In the genomic region with DNA sequence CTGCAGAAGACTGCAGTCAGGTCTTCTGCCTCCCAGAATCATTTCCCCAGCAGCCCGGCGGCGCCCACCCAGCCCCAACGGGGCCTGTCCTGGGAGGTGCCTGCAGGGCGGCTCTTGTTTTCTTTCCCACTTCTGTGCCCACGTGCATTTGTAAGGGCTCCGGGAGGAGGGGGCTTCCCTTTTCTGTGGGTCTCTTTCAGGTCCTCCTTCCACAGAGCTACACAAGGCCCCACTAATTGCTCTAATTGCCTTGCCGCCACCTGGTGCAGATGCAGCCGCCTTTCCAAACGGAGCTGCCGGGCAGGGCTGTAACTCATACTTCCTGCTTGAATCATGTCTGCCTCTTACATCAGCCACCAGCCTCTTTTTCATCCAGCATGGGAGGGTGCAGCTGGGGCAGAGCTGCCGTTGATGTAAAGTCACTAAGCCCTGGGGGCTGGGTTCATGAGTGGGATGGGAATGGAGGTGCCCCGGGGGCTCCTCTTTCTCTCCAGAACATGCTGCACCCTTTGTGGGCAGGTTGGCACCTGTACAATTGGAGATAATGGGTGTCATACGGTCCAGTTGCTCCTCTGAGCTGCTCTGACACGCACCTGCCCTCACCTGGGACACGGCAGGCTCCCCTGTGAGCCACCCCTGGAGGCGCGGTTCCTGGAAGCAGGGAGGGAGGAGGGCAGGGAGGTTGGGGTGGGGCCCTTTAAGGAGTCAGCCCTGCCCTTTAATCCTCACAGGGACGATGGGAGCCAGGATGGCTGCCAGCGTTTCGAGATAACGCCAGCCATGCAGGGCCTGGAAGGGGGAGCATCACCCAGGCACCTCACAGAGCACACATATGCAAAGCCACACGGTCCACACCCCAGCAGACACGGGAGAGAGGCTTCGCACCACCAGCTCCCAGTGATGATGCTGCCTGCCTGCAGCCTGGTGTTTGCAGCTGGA, we compare ENCODE assay signal across 8 cellular contexts. TPM values are rescaled to one million over a fixed set of nuclear protein-coding genes. Genes with fewer than 3 reads are reported as not detected.
DNase-seq lines count a peak whose midpoint lies in the region; ATAC-seq and TF ChIP-seq lines count a peak whose summit lies in the region.

No MANE protein-coding gene starts in this region.

- DNase-seq in AG08396 (ENCODE audit: low spot score): peak; percentile 88
- peak; percentile 63 for DNase-seq in H7
- DNase-seq in NCI-H748 (lab: John Stamatoyannopoulos, UW; ENCODE audit: unreplicated experiment): peak; percentile 93
- peak; percentile 67 for DNase-seq in activated CD8-positive, alpha-beta T cell treated with anti-CD3 and anti-CD28 coated beads, Interleukin-2, amount 10 ng/mL, durations not matched to agents 7 days and 5 days
- peak; percentile 92 for DNase-seq in epithelial cell of prostate (ENCODE audit: low read depth, low spot score)
- DNase-seq in natural killer cell treated with Interleukin-12 subunit alpha and Interleukin-12 subunit beta and Interleukin-15 and Interleukin-18, amount 100 ng/mL, for 72 hours (ENCODE audit: low spot score): no peak
- peak; percentile 62 for DNase-seq in transverse colon

- peak overlapping the region; percentile 98 for H3K27ac Mint-ChIP-seq in activated CD8-positive, alpha-beta T cell treated with anti-CD3 and anti-CD28 coated beads, Interleukin-2, amount 10 ng/mL, durations not matched to agents 7 days and 5 days
- peak overlapping the region; percentile 73 to 87 for H3K27ac Mint-ChIP-seq in natural killer cell treated with Interleukin-12 subunit alpha and Interleukin-12 subunit beta and Interleukin-15 and Interleukin-18, amount 100 ng/mL, for 72 hours

- no peaks in the 10 kb centered on the region for H3K36me3 ChIP-seq in H7 (replicated peaks; ENCODE audit: control insufficient read depth, insufficient read depth, low read length)
- no peaks in the 10 kb centered on the region for H3K36me3 ChIP-seq in transverse colon

- peak overlapping the region; percentile 99 for H3K27ac ChIP-seq in epithelial cell of prostate
- H3K27ac ChIP-seq in transverse colon: peak overlapping the region; percentile 51 to 81 (median 64)

- WGBS in transverse colon (ENCODE audit: low coverage in 1 of 2), 2 donors: 0 to 19% methylated on average over 4 to 24 of the region's 25 CpGs

- peak overlapping the region; percentile 86 for H3K4me3 Mint-ChIP-seq in activated CD8-positive, alpha-beta T cell treated with anti-CD3 and anti-CD28 coated beads, Interleukin-2, amount 10 ng/mL, durations not matched to agents 7 days and 5 days
- peak overlapping the region; percentile 78 for H3K4me3 Mint-ChIP-seq in natural killer cell treated with Interleukin-12 subunit alpha and Interleukin-12 subunit beta and Interleukin-15 and Interleukin-18, amount 100 ng/mL, for 72 hours

- no peak for TF ChIP-seq EP300 in transverse colon (IDR thresholded peaks at IDR 0.05; ENCODE audit: low read depth)

- in situ Hi-C loops in transverse colon (cut with MboI; ENCODE audit: low pct_ligation_motif_present in 1 of 4, low pct_unique_long_range_greater_than_20kb in 1 of 4, low sequenced_read_pairs in 3 of 4): no loop called here

- H3K9me3 ChIP-seq in transverse colon: no peaks in the 10 kb centered on the region

- peaks cover 5% of the 10 kb centered on the region for H3K27me3 Mint-ChIP-seq in activated CD8-positive, alpha-beta T cell treated with anti-CD3 and anti-CD28 coated beads, Interleukin-2, amount 10 ng/mL, durations not matched to agents 7 days and 5 days (ENCODE audit: low read depth)
- H3K27me3 Mint-ChIP-seq in natural killer cell treated with Interleukin-12 subunit alpha and Interleukin-12 subunit beta and Interleukin-15 and Interleukin-18, amount 100 ng/mL, for 72 hours: peaks cover 6 to 18% of the 10 kb centered on the region in 2 donors

- no peaks in the 10 kb centered on the region for H3K36me3 Mint-ChIP-seq in activated CD8-positive, alpha-beta T cell treated with anti-CD3 and anti-CD28 coated beads, Interleukin-2, amount 10 ng/mL, durations not matched to agents 7 days and 5 days (ENCODE audit: low read depth)
- no peaks in the 10 kb centered on the region for H3K36me3 Mint-ChIP-seq in natural killer cell treated with Interleukin-12 subunit alpha and Interleukin-12 subunit beta and Interleukin-15 and Interleukin-18, amount 100 ng/mL, for 72 hours

- H3K4me3 ChIP-seq in H7 (ENCODE audit: insufficient read depth, low read depth, low read length) (no peak overlapping the region), transverse colon (peak overlapping the region in 3 of 4 donors; percentile 12 to 26 (median 18))

- TF ChIP-seq POLR2A in transverse colon (IDR thresholded peaks at IDR 0.05): no peak

- intact Hi-C loops in transverse colon (cut with DNase I; ENCODE audit: low total_unique reads): no loop called here

- TF ChIP-seq CTCF in transverse colon (IDR thresholded peaks at IDR 0.05): no peak

- H3K27me3 ChIP-seq in H7 (ENCODE audit: control insufficient read depth, insufficient read depth, low read length) (no peaks in the 10 kb centered on the region), transverse colon (no peaks in the 10 kb centered on the region)

- peaks cover 46% of the 10 kb centered on the region for H3K4me1 Mint-ChIP-seq in activated CD8-positive, alpha-beta T cell treated with anti-CD3 and anti-CD28 coated beads, Interleukin-2, amount 10 ng/mL, durations not matched to agents 7 days and 5 days (ENCODE audit: low read depth)
- peaks cover 6 to 12% of the 10 kb centered on the region in 2 donors for H3K4me1 Mint-ChIP-seq in natural killer cell treated with Interleukin-12 subunit alpha and Interleukin-12 subunit beta and Interleukin-15 and Interleukin-18, amount 100 ng/mL, for 72 hours (ENCODE audit: low read depth in 2 of 2)

- H3K9me3 Mint-ChIP-seq in activated CD8-positive, alpha-beta T cell treated with anti-CD3 and anti-CD28 coated beads, Interleukin-2, amount 10 ng/mL, durations not matched to agents 7 days and 5 days (ENCODE audit: insufficient read depth): no peaks in the 10 kb centered on the region
- no peaks in the 10 kb centered on the region for H3K9me3 Mint-ChIP-seq in natural killer cell treated with Interleukin-12 subunit alpha and Interleukin-12 subunit beta and Interleukin-15 and Interleukin-18, amount 100 ng/mL, for 72 hours

- POLR2A ChIA-PET in activated CD8-positive, alpha-beta T cell treated with anti-CD3 and anti-CD28 coated beads, Interleukin-2, amount 10 ng/mL, durations not matched to agents 7 days and 5 days (lab: Charles Lee): interaction anchor here (0.6 to 3.7 kb wide), 6 partner anchors 14 to 64 kb away, joined by 3 to 20 read pairs (median 3); no protein-coding TSS in a partner anchor

- peak; percentile 83 for ATAC-seq in activated CD8-positive, alpha-beta T cell treated with anti-CD3 and anti-CD28 coated beads, Interleukin-2, amount 10 ng/mL, durations not matched to agents 7 days and 5 days
- ATAC-seq in natural killer cell treated with Interleukin-12 subunit alpha and Interleukin-12 subunit beta and Interleukin-15 and Interleukin-18, amount 100 ng/mL, for 72 hours: peak; percentile 59 to 70
- no peak for ATAC-seq in HG03045 (IDR thresholded peaks at IDR 0.05; ENCODE audit: unreplicated experiment)

- CTCF ChIA-PET in activated CD8-positive, alpha-beta T cell treated with anti-CD3 and anti-CD28 coated beads, Interleukin-2, amount 10 ng/mL, durations not matched to agents 7 days and 5 days (lab: Charles Lee): interaction anchor here (0.6 to 3.2 kb wide), 5 partner anchors 20 to 64 kb away, joined by 3 to 47 read pairs (median 12); no protein-coding TSS in a partner anchor

- H3K4me1 ChIP-seq in transverse colon: peaks cover 9 to 17% (median 13%) of the 10 kb centered on the region in 4 donors

RNA-seq across cellular contexts. Expression of a gene that starts 41.1 kb away (rescaled TPM):
- total RNA-seq in H7 (2014; rRNA removed; shearing (Covaris generic)): 29.6 and 32.4 TPM in 2 replicates
- 100 to 1,000 TPM in 1 of 2 experiments, 10 to 100 TPM in 1; 91.7 to 101 TPM for total RNA-seq in activated CD8-positive, alpha-beta T cell treated with anti-CD3 and anti-CD28 coated beads, Interleukin-2, amount 10 ng/mL, durations not matched to agents 7 days and 5 days
- total RNA-seq in natural killer cell treated with Interleukin-12 subunit alpha and Interleukin-12 subunit beta and Interleukin-15 and Interleukin-18, amount 100 ng/mL, for 72 hours: 100 to 1,000 TPM in 1 of 2 donors, 10 to 100 TPM in 1; 71.0 to 188 TPM
- 100 to 1,000 TPM in 1 of 4 donors, 10 to 100 TPM in 3; 45.2 to 193 (median 57.4) TPM for total RNA-seq in transverse colon
